ENCODE assay signal across 23 cellular contexts in the genomic region with DNA sequence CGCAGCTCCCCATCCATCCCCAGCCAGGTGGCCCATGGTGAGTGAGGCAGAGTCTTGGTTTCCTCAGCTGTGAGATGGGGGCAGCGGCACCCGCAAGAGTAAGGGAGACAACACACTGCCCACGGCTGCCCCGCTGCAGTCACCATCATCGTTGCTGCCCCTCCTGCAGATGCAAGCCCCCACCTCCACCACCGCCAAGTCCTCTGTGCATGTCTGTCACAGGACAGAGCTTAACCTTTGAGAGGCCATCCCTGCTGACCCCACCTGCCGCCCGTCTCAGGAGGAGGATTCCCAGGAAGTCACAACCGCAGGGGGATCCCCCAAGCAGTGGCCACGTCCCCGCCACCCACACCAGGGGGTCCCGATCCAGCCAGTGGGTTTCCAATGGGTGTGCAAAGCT.
"Had no signal": no experiment of that assay in that cellular context is flagged by ENCODE, and none has a peak within 500 bp of the region (broad histone marks: within the 10 kb centered on the region; RNA-seq: fewer than 3 reads in every experiment).

No MANE protein-coding gene starts in this region.

- H3K36me3 ChIP-seq: adrenal gland, breast epithelium, colonic mucosa, esophagus muscularis mucosa, right atrium auricular region, thoracic aorta, upper lobe of left lung had no signal

- H3K4me1 ChIP-seq: colonic mucosa, psoas muscle had no signal

- H3K4me3 Mint-ChIP-seq: activated naive CD8-positive, alpha-beta T cell; activated T-cell treated with anti-CD3 and anti-CD28 coated beads, Interleukin-2, amount 50 U/mL, for 24 hours; activated T-helper 17 cell treated with anti-CD3 and anti-CD28 coated beads, Interleukin-2, amount 50 U/mL, for 72 hours; effector memory CD8-positive, alpha-beta T cell; stimulated activated effector memory CD8-positive, alpha-beta T cell treated with anti-CD3 and anti-CD28 coated beads, Interleukin-12 subunit alpha, Interleukin-12 subunit beta, amount 100 ng/mL, for 72 hours had no signal

- DNase-seq: activated CD4-positive, alpha-beta T cell treated with anti-CD3 and anti-CD28 coated beads for 1 hour; activated CD8-positive, alpha-beta memory T cell treated with anti-CD3 and anti-CD28 coated beads for 24 hours; activated CD8-positive, alpha-beta memory T cell treated with anti-CD3 and anti-CD28 coated beads, Interleukin-2, amount 50 U/mL, for 4 hours; activated T-cell treated with anti-CD3 and anti-CD28 coated beads, Interleukin-2, amount 50 U/mL, for 24 hours; colonic mucosa; dorsolateral prefrontal cortex; effector memory CD8-positive, alpha-beta T cell; hippocampal formation; left ventricle myocardium superior; naive B cell; stimulated activated CD4-positive, alpha-beta T cell treated with anti-CD3 and anti-CD28 coated beads, Interleukin-2, amount 100 ng/mL, for 24 hours had no signal

- H3K4me3 ChIP-seq: adrenal gland, breast epithelium, colonic mucosa, dorsolateral prefrontal cortex, esophagus muscularis mucosa, psoas muscle, right atrium auricular region, SK-N-MC, skin epidermis, thoracic aorta, upper lobe of left lung had no signal

- H3K9me3 Mint-ChIP-seq: activated T-cell treated with anti-CD3 and anti-CD28 coated beads, Interleukin-2, amount 50 U/mL, for 24 hours; activated T-helper 17 cell treated with anti-CD3 and anti-CD28 coated beads, Interleukin-2, amount 50 U/mL, for 72 hours; effector memory CD8-positive, alpha-beta T cell; naive B cell; stimulated activated effector memory CD8-positive, alpha-beta T cell treated with anti-CD3 and anti-CD28 coated beads, Interleukin-12 subunit alpha, Interleukin-12 subunit beta, amount 100 ng/mL, for 72 hours had no signal

- H3K4me1 Mint-ChIP-seq: activated T-helper 17 cell treated with anti-CD3 and anti-CD28 coated beads, Interleukin-2, amount 50 U/mL, for 72 hours had no signal

- H3K27ac Mint-ChIP-seq: activated naive CD8-positive, alpha-beta T cell; activated T-cell treated with anti-CD3 and anti-CD28 coated beads, Interleukin-2, amount 50 U/mL, for 24 hours; activated T-helper 17 cell treated with anti-CD3 and anti-CD28 coated beads, Interleukin-2, amount 50 U/mL, for 72 hours; effector memory CD8-positive, alpha-beta T cell; stimulated activated effector memory CD8-positive, alpha-beta T cell treated with anti-CD3 and anti-CD28 coated beads, Interleukin-12 subunit alpha, Interleukin-12 subunit beta, amount 100 ng/mL, for 72 hours had no signal

- H3K27me3 ChIP-seq: adrenal gland, breast epithelium, colonic mucosa, dorsolateral prefrontal cortex, esophagus muscularis mucosa, right atrium auricular region, upper lobe of left lung had no signal

- H3K9me3 ChIP-seq: adrenal gland, breast epithelium, colonic mucosa, esophagus muscularis mucosa, psoas muscle, right atrium auricular region, thoracic aorta, upper lobe of left lung had no signal

- ATAC-seq: activated T-helper 17 cell treated with anti-CD3 and anti-CD28 coated beads, Interleukin-2, amount 50 U/mL, for 72 hours; effector memory CD8-positive, alpha-beta T cell; left ventricle myocardium superior; psoas muscle; stimulated activated effector memory CD8-positive, alpha-beta T cell treated with anti-CD3 and anti-CD28 coated beads, Interleukin-12 subunit alpha, Interleukin-12 subunit beta, amount 100 ng/mL, for 72 hours had no signal

- H3K36me3 Mint-ChIP-seq: activated naive CD8-positive, alpha-beta T cell; naive B cell; stimulated activated effector memory CD8-positive, alpha-beta T cell treated with anti-CD3 and anti-CD28 coated beads, Interleukin-12 subunit alpha, Interleukin-12 subunit beta, amount 100 ng/mL, for 72 hours had no signal

- H3K27me3 Mint-ChIP-seq: activated naive CD8-positive, alpha-beta T cell; activated T-cell treated with anti-CD3 and anti-CD28 coated beads, Interleukin-2, amount 50 U/mL, for 24 hours; activated T-helper 17 cell treated with anti-CD3 and anti-CD28 coated beads, Interleukin-2, amount 50 U/mL, for 72 hours; effector memory CD8-positive, alpha-beta T cell; naive B cell had no signal
